In genomic region chr13:101492251-101492910, GRCh38 we compare ENCODE assay signal across 27 cellular contexts. TPM values are rescaled to one million over a fixed set of nuclear protein-coding genes. Genes with fewer than 3 reads are reported as not detected.
A peak's percentile ranks its signal among the peaks of the same experiment; 100 is the strongest.
DNase-seq lines count a peak whose midpoint lies in the region; ATAC-seq and TF ChIP-seq lines count a peak whose summit lies in the region.
"Had no signal": no experiment of that assay in that cellular context is flagged by ENCODE, and none has a peak within 500 bp of the region (broad histone marks: within the 10 kb centered on the region; RNA-seq: fewer than 3 reads in every experiment).

No MANE protein-coding gene starts in this region.

- H3K4me1 Mint-ChIP-seq in nephron progenitor cell: peaks cover 19% of the 10 kb centered on the region
- H3K4me1 Mint-ChIP-seq in activated T-helper 2 cell treated with anti-CD3 and anti-CD28 coated beads, Interferon-gamma antibody, Interleukin-2, Interleukin-4, amounts not matched to agents 10 μg/mL and 5 μg/mL and 100 μg/mL, durations not matched to agents 14 hours and 24 hours and 36 hours (ENCODE audit: low read depth): no peaks in the 10 kb centered on the region
- no peaks in the 10 kb centered on the region for H3K4me1 Mint-ChIP-seq in activated T-cell treated with anti-CD3 and anti-CD28 coated beads, Interleukin-2, amount 50 U/mL, for 72 hours (ENCODE audit: low read depth)
- H3K4me1 Mint-ChIP-seq: CD8-positive, alpha-beta memory T cell; T-cell had no signal

- no peak for TF ChIP-seq CTCF in nephron progenitor cell (IDR thresholded peaks at IDR 0.05)
- no peak for TF ChIP-seq CTCF in WERI-Rb-1 (IDR thresholded peaks at IDR 0.05; ENCODE audit: low read depth, low read length)

- no peaks in the 10 kb centered on the region for H3K9me3 Mint-ChIP-seq in nephron progenitor cell
- H3K9me3 Mint-ChIP-seq in activated T-helper 2 cell treated with anti-CD3 and anti-CD28 coated beads, Interferon-gamma antibody, Interleukin-2, Interleukin-4, amounts not matched to agents 10 μg/mL and 5 μg/mL and 100 μg/mL, durations not matched to agents 14 hours and 24 hours and 36 hours: no peaks in the 10 kb centered on the region
- H3K9me3 Mint-ChIP-seq in activated T-cell treated with anti-CD3 and anti-CD28 coated beads, Interleukin-2, amount 50 U/mL, for 72 hours: no peaks in the 10 kb centered on the region
- H3K9me3 Mint-ChIP-seq: T-cell, type B pancreatic cell had no signal

- no peaks in the 10 kb centered on the region for H3K36me3 ChIP-seq in WERI-Rb-1
- H3K36me3 ChIP-seq: left ventricle myocardium inferior had no signal

- intact Hi-C loops in Right ventricle myocardium inferior (cut with DNase I): no loop called here
- intact Hi-C loops in left ventricle myocardium superior (cut with micrococcal nuclease): no loop called here
- intact Hi-C loops in activated T-helper 2 cell treated with anti-CD3 and anti-CD28 coated beads, Interferon-gamma antibody, Interleukin-2, Interleukin-4, amounts not matched to agents 10 μg/mL and 5 μg/mL and 100 μg/mL, durations not matched to agents 14 hours and 24 hours and 36 hours (cut with micrococcal nuclease): no loop called here

- no peak overlapping the region for H3K4me3 ChIP-seq in WERI-Rb-1 (ENCODE audit: low read depth, low read length)
- H3K4me3 ChIP-seq: hepatocyte, left ventricle myocardium inferior had no signal

- ATAC-seq in Right ventricle myocardium inferior (peak; percentile 23), left ventricle myocardium superior (no peak)
- ATAC-seq in activated T-cell treated with anti-CD3 and anti-CD28 coated beads, Interleukin-2, amount 50 U/mL, for 72 hours (replicated peaks in 1 of 2): no peak
- ATAC-seq: T-cell had no signal

- H3K9me3 ChIP-seq in WERI-Rb-1 (ENCODE audit: severe bottlenecking): no peaks in the 10 kb centered on the region
- H3K9me3 ChIP-seq: left ventricle myocardium inferior had no signal

- H3K27me3 Mint-ChIP-seq in nephron progenitor cell (ENCODE audit: low read depth, poor library complexity): peaks cover 11% of the 10 kb centered on the region
- H3K27me3 Mint-ChIP-seq in activated T-helper 2 cell treated with anti-CD3 and anti-CD28 coated beads, Interferon-gamma antibody, Interleukin-2, Interleukin-4, amounts not matched to agents 10 μg/mL and 5 μg/mL and 100 μg/mL, durations not matched to agents 14 hours and 24 hours and 36 hours (ENCODE audit: low read depth): no peaks in the 10 kb centered on the region
- no peaks in the 10 kb centered on the region for H3K27me3 Mint-ChIP-seq in activated T-cell treated with anti-CD3 and anti-CD28 coated beads, Interleukin-2, amount 50 U/mL, for 72 hours (ENCODE audit: low read depth)

- DNase-seq in Right ventricle myocardium inferior (ENCODE audit: missing footprints): no peak
- DNase-seq in left ventricle myocardium superior: no peak
- peak; percentile 54 for DNase-seq in dermis blood vessel endothelial cell
- no peak for DNase-seq in nephron progenitor cell
- no peak for DNase-seq in activated T-helper 2 cell treated with anti-CD3 and anti-CD28 coated beads, Interferon-gamma antibody, Interleukin-2, Interleukin-4, amounts not matched to agents 10 μg/mL and 5 μg/mL and 100 μg/mL, durations not matched to agents 14 hours and 24 hours and 36 hours (ENCODE audit: low spot score)
- DNase-seq in activated T-cell treated with anti-CD3 and anti-CD28 coated beads, Interleukin-2, amount 50 U/mL, for 72 hours: no peak
- no peak for DNase-seq in anterior cingulate cortex (lab: John Stamatoyannopoulos, UW)
- DNase-seq in WERI-Rb-1: no peak
- DNase-seq: 8988T; activated CD4-positive, alpha-beta T cell treated with anti-CD3 and anti-CD28 coated beads for 1 hour; activated naive CD4-positive, alpha-beta T cell treated with Interleukin-2 at 50 U/mL for 16 hours; amygdala; CD8-positive, alpha-beta memory T cell; central memory CD4-positive, alpha-beta T cell; KBM-7; left ventricle myocardium inferior; midbrain; NCI-H1694; NCI-H2171; NCI-H526; SIG-M5; stimulated activated CD8-positive, alpha-beta memory T cell treated with anti-CD3 and anti-CD28 coated beads, Interleukin-4, amount 100 ng/mL, for 48 hours; T-cell had no signal

- H3K27me3 ChIP-seq in WERI-Rb-1 (ENCODE audit: insufficient read depth, low read depth, severe bottlenecking): no peaks in the 10 kb centered on the region
- H3K27me3 ChIP-seq: hepatocyte had no signal

- H3K36me3 Mint-ChIP-seq in nephron progenitor cell (ENCODE audit: low read depth): no peaks in the 10 kb centered on the region
- H3K36me3 Mint-ChIP-seq in activated T-helper 2 cell treated with anti-CD3 and anti-CD28 coated beads, Interferon-gamma antibody, Interleukin-2, Interleukin-4, amounts not matched to agents 10 μg/mL and 5 μg/mL and 100 μg/mL, durations not matched to agents 14 hours and 24 hours and 36 hours (ENCODE audit: low read depth): no peaks in the 10 kb centered on the region
- H3K36me3 Mint-ChIP-seq in activated T-cell treated with anti-CD3 and anti-CD28 coated beads, Interleukin-2, amount 50 U/mL, for 72 hours (ENCODE audit: insufficient read depth in 2 of 2): no peaks in the 10 kb centered on the region
- H3K36me3 Mint-ChIP-seq: CD8-positive, alpha-beta memory T cell; T-cell; type B pancreatic cell had no signal

- peak overlapping the region; percentile 79 for H3K27ac Mint-ChIP-seq in nephron progenitor cell
- H3K27ac Mint-ChIP-seq in activated T-helper 2 cell treated with anti-CD3 and anti-CD28 coated beads, Interferon-gamma antibody, Interleukin-2, Interleukin-4, amounts not matched to agents 10 μg/mL and 5 μg/mL and 100 μg/mL, durations not matched to agents 14 hours and 24 hours and 36 hours: no peak overlapping the region
- no peak overlapping the region for H3K27ac Mint-ChIP-seq in activated T-cell treated with anti-CD3 and anti-CD28 coated beads, Interleukin-2, amount 50 U/mL, for 72 hours
- H3K27ac Mint-ChIP-seq: CD8-positive, alpha-beta memory T cell; progenitor cell of endocrine pancreas; T-cell; type B pancreatic cell had no signal

- H3K27ac ChIP-seq in WERI-Rb-1: no peak overlapping the region
- H3K27ac ChIP-seq: hepatocyte, left ventricle myocardium inferior had no signal

- no peak overlapping the region for H3K4me3 Mint-ChIP-seq in nephron progenitor cell
- H3K4me3 Mint-ChIP-seq in activated T-helper 2 cell treated with anti-CD3 and anti-CD28 coated beads, Interferon-gamma antibody, Interleukin-2, Interleukin-4, amounts not matched to agents 10 μg/mL and 5 μg/mL and 100 μg/mL, durations not matched to agents 14 hours and 24 hours and 36 hours (ENCODE audit: low read depth): no peak overlapping the region
- H3K4me3 Mint-ChIP-seq in activated T-cell treated with anti-CD3 and anti-CD28 coated beads, Interleukin-2, amount 50 U/mL, for 72 hours: no peak overlapping the region
- H3K4me3 Mint-ChIP-seq: CD8-positive, alpha-beta memory T cell; T-cell; type B pancreatic cell had no signal

RNA-seq across cellular contexts. Expression of gene ITGBL1, which starts 39.9 kb away (rescaled TPM):
- total RNA-seq in Right ventricle myocardium inferior: 8.6 TPM
- total RNA-seq in left ventricle myocardium superior: 3.1 TPM
- total RNA-seq in dermis blood vessel endothelial cell: 7.9 and 16.3 TPM in 2 replicates
- total RNA-seq in activated T-helper 2 cell treated with anti-CD3 and anti-CD28 coated beads, Interferon-gamma antibody, Interleukin-2, Interleukin-4, amounts not matched to agents 10 μg/mL and 5 μg/mL and 100 μg/mL, durations not matched to agents 14 hours and 24 hours and 36 hours: not detected in 2 replicates
- total RNA-seq in activated T-cell treated with anti-CD3 and anti-CD28 coated beads, Interleukin-2, amount 50 U/mL, for 72 hours: not detected
- total RNA-seq: CD8-positive, alpha-beta memory T cell; HT-29; progenitor cell of endocrine pancreas; T-cell had no signal
